Comparison of ENCODE assay signal across 13 cellular contexts in genomic region chr19:4197625-4198466, GRCh38. TPM values are rescaled to one million over a fixed set of nuclear protein-coding genes. Genes with fewer than 3 reads are reported as not detected.
DNase-seq lines count a peak whose midpoint lies in the region; ATAC-seq and TF ChIP-seq lines count a peak whose summit lies in the region.
"Had no signal": no experiment of that assay in that cellular context is flagged by ENCODE, and none has a peak within 500 bp of the region (broad histone marks: within the 10 kb centered on the region; RNA-seq: fewer than 3 reads in every experiment).

No MANE protein-coding gene starts in this region.

- peaks cover 5% of the 10 kb centered on the region for H3K36me3 Mint-ChIP-seq in activated naive CD8-positive, alpha-beta T cell treated with anti-CD3 and anti-CD28 coated beads, Interleukin-2, amount 50 U/mL, for 24 hours (ENCODE audit: low read depth)
- no peaks in the 10 kb centered on the region for H3K36me3 Mint-ChIP-seq in mesothelial cell of epicardium

- H3K27me3 Mint-ChIP-seq in activated naive CD8-positive, alpha-beta T cell treated with anti-CD3 and anti-CD28 coated beads, Interleukin-2, amount 50 U/mL, for 24 hours = peaks cover 49% of the 10 kb centered on the region
- peaks cover 87% of the 10 kb centered on the region for H3K27me3 Mint-ChIP-seq in mesothelial cell of epicardium (ENCODE audit: low read depth)

- 24 to 34% methylated on average over 40 to 50 of the region's 70 CpGs for WGBS in GM23248 (ENCODE audit: low coverage in 1 of 2, low lambda C conversion rate in 2 of 2, missing lambda C conversion rate in 2 of 2), 2 experiments

- H4K20me1 ChIP-seq in GM23248 (ENCODE audit: insufficient read depth) = no peaks in the 10 kb centered on the region

- no peaks in the 10 kb centered on the region for H3K79me2 ChIP-seq in GM23248 (ENCODE audit: insufficient read depth)

- H3K4me3 Mint-ChIP-seq in activated naive CD8-positive, alpha-beta T cell treated with anti-CD3 and anti-CD28 coated beads, Interleukin-2, amount 50 U/mL, for 24 hours = no peak overlapping the region
- H3K4me3 Mint-ChIP-seq in mesothelial cell of epicardium = peak overlapping the region; percentile 39

- no peaks in the 10 kb centered on the region for H3K36me3 ChIP-seq in GM23248 (ENCODE audit: low read depth)
- H3K36me3 ChIP-seq: heart left ventricle, SJSA1, upper lobe of left lung had no signal

- TF ChIP-seq CTCF in mesothelial cell of epicardium (IDR thresholded peaks at IDR 0.05; ENCODE audit: unreplicated experiment) = no peak

- no peak overlapping the region for H2AFZ ChIP-seq in GM23248

- no peaks in the 10 kb centered on the region for H3K9me2 ChIP-seq in GM23248 (ENCODE audit: insufficient read depth)

- H3F3A ChIP-seq in GM23248 (ENCODE audit: insufficient read depth) = 0 out of 2 replicates have a peak, but pooled peaks cover 6% of the 10 kb centered on the region

- H3K4me2 ChIP-seq in GM23248 (ENCODE audit: unreplicated experiment) = no peak overlapping the region

- H3K27ac Mint-ChIP-seq in activated naive CD8-positive, alpha-beta T cell treated with anti-CD3 and anti-CD28 coated beads, Interleukin-2, amount 50 U/mL, for 24 hours = no peak overlapping the region
- no peak overlapping the region for H3K27ac Mint-ChIP-seq in mesothelial cell of epicardium

- no peaks in the 10 kb centered on the region for H3K4me1 ChIP-seq in GM23248 (ENCODE audit: insufficient read depth)
- H3K4me1 ChIP-seq: SJSA1 had no signal

- H3K27ac ChIP-seq in GM23248 = no peak overlapping the region
- H3K27ac ChIP-seq: heart left ventricle, SJSA1, upper lobe of left lung had no signal

- peak; percentile 18 for DNase-seq in NCI-H1105 treated with DMSO at 0.1 percent for 48 hours (lab: John Stamatoyannopoulos, UW)
- DNase-seq in NCI-H1105 (lab: John Stamatoyannopoulos, UW) = no peak
- peak; percentile 39 for DNase-seq in GM23248
- DNase-seq in activated naive CD8-positive, alpha-beta T cell treated with anti-CD3 and anti-CD28 coated beads, Interleukin-2, amount 50 U/mL, for 24 hours = peak; percentile 25
- no peak for DNase-seq in mesothelial cell of epicardium (ENCODE audit: low spot score in 2 of 2, unreplicated experiment in 2 of 2)
- DNase-seq in NCI-H446 treated with DMSO at 0.1 percent for 48 hours (lab: John Stamatoyannopoulos, UW) = no peak
- no peak for DNase-seq in GM03348 (ENCODE audit: low spot score)
- DNase-seq in NCI-H187 treated with DMSO at 0.1 percent for 48 hours (lab: John Stamatoyannopoulos, UW) = no peak
- DNase-seq: heart left ventricle; stimulated activated CD4-positive, alpha-beta T cell treated with anti-CD3 and anti-CD28 coated beads, Interleukin-4, amount 100 ng/mL, for 4 hours had no signal

- peaks cover 30% of the 10 kb centered on the region for H3K27me3 ChIP-seq in GM23248 (replicated peaks; ENCODE audit: insufficient read depth)

- H3K4me1 Mint-ChIP-seq in activated naive CD8-positive, alpha-beta T cell treated with anti-CD3 and anti-CD28 coated beads, Interleukin-2, amount 50 U/mL, for 24 hours = peaks cover 9% of the 10 kb centered on the region
- H3K4me1 Mint-ChIP-seq in mesothelial cell of epicardium = peaks cover 10% of the 10 kb centered on the region

- H3K4me3 ChIP-seq in GM23248 = no peak overlapping the region
- H3K4me3 ChIP-seq: SJSA1, upper lobe of left lung had no signal

- no peak overlapping the region for H3K9ac ChIP-seq in GM23248

- in situ Hi-C loops in GM23248 (cut with MboI) = no loop called here

- no peak for ATAC-seq in activated naive CD8-positive, alpha-beta T cell treated with anti-CD3 and anti-CD28 coated beads, Interleukin-2, amount 50 U/mL, for 24 hours
- ATAC-seq: heart left ventricle had no signal

- H3K9me3 ChIP-seq in GM23248 (ENCODE audit: low read depth) = no peaks in the 10 kb centered on the region
- H3K9me3 ChIP-seq: heart left ventricle, upper lobe of left lung had no signal

- H3K9me3 Mint-ChIP-seq in activated naive CD8-positive, alpha-beta T cell treated with anti-CD3 and anti-CD28 coated beads, Interleukin-2, amount 50 U/mL, for 24 hours = peaks cover 9% of the 10 kb centered on the region
- H3K9me3 Mint-ChIP-seq in mesothelial cell of epicardium = no peaks in the 10 kb centered on the region

RNA-seq across cellular contexts. Expression of gene ANKRD24, which starts 15.4 kb away (rescaled TPM):
- 0.54 and 3.3 TPM in 2 replicates for total RNA-seq in GM23248 (2014; rRNA removed; shearing (Covaris generic))
- polyA plus RNA-seq in GM23248 (2016; fragmentation: Nextera tagmentation; extraction: Ambion mirVana) = 0.14 and 0.46 TPM in 2 replicates
- 0.75 to 0.98 TPM (median 0.86 TPM) in 3 replicates for total RNA-seq in mesothelial cell of epicardium

RNA-seq across cellular contexts. Expression of gene SIRT6, which starts 15.5 kb away (rescaled TPM):
- total RNA-seq in GM23248 (2014; rRNA removed; shearing (Covaris generic)) = 12.0 and 14.4 TPM in 2 replicates
- polyA plus RNA-seq in GM23248 (2016; fragmentation: Nextera tagmentation; extraction: Ambion mirVana) = 19.6 and 20.0 TPM in 2 replicates
- total RNA-seq in mesothelial cell of epicardium = 25.4 to 31.9 TPM (median 25.6 TPM) in 3 replicates

RNA-seq across cellular contexts. Expression of gene EBI3, which starts 31.5 kb away (rescaled TPM):
- 0.76 TPM in 1 of 2 replicates, not detected in the other for total RNA-seq in GM23248 (2014; rRNA removed; shearing (Covaris generic))
- 0.56 and 1.1 TPM in 2 replicates for polyA plus RNA-seq in GM23248 (2016; fragmentation: Nextera tagmentation; extraction: Ambion mirVana)
- total RNA-seq in mesothelial cell of epicardium = 0.22 to 0.96 TPM (median 0.68 TPM) in 3 replicates
- total RNA-seq: neural crest cell, SJSA1 had no signal

RNA-seq across cellular contexts. Expression of gene CREB3L3, which starts 44.4 kb away (rescaled TPM):
- total RNA-seq in GM23248 (2014; rRNA removed; shearing (Covaris generic)) = not detected in 2 replicates
- polyA plus RNA-seq in GM23248 (2016; fragmentation: Nextera tagmentation; extraction: Ambion mirVana) = not detected in 2 replicates
- not detected in 3 replicates for total RNA-seq in mesothelial cell of epicardium
- total RNA-seq: heart left ventricle, neural crest cell, SJSA1 had no signal
- polyA plus RNA-seq: heart left ventricle had no signal

RNA-seq across cellular contexts. Expression of gene YJU2, which starts 49.0 kb away (rescaled TPM):
- total RNA-seq in GM23248 (2014; rRNA removed; shearing (Covaris generic)) = 17.3 and 20.1 TPM in 2 replicates
- polyA plus RNA-seq in GM23248 (2016; fragmentation: Nextera tagmentation; extraction: Ambion mirVana) = 10.6 and 12.9 TPM in 2 replicates
- 19.5 to 22.1 TPM (median 21.3 TPM) in 3 replicates for total RNA-seq in mesothelial cell of epicardium

Comparison
In these comparisons a context has a peak if more than half of its experiments do, and no peak if none do; other contexts are left out.
1. DNase-seq: peak in NCI-H1105 treated with DMSO at 0.1 percent for 48 hours (single experiment), GM23248 (single experiment) and activated naive CD8-positive, alpha-beta T cell treated with anti-CD3 and anti-CD28 coated beads, Interleukin-2, amount 50 U/mL, for 24 hours (single experiment); none in NCI-H1105 (single experiment), mesothelial cell of epicardium (0 of 2), NCI-H446 treated with DMSO at 0.1 percent for 48 hours (single experiment), GM03348 (single experiment) and NCI-H187 treated with DMSO at 0.1 percent for 48 hours (single experiment).